ENCODE assay signal across 25 cellular contexts in genomic region chr11:77036398-77036797, GRCh38. TPM values are rescaled to one million over a fixed set of nuclear protein-coding genes. Genes with fewer than 3 reads are reported as not detected.
"Had no signal": no experiment of that assay in that cellular context is flagged by ENCODE, and none has a peak within 500 bp of the region (broad histone marks: within the 10 kb centered on the region; RNA-seq: fewer than 3 reads in every experiment).

No MANE protein-coding gene starts in this region.

- H3K27ac ChIP-seq: esophagus muscularis mucosa, gastroesophageal sphincter, heart left ventricle, right atrium auricular region, tibial artery, vagina had no signal

- H3K4me3 ChIP-seq: esophagus muscularis mucosa, gastroesophageal sphincter, heart left ventricle, right atrium auricular region, tibial artery, vagina had no signal

- ATAC-seq: activated CD8-positive, alpha-beta T cell treated with anti-CD3 and anti-CD28 coated beads, Interleukin-2, amount 10 ng/mL, durations not matched to agents 7 days and 5 days; gastroesophageal sphincter; heart left ventricle; natural killer cell treated with Interleukin-12 subunit alpha and Interleukin-12 subunit beta and Interleukin-15 and Interleukin-18, amount 100 ng/mL, for 72 hours; stimulated activated naive CD8-positive, alpha-beta T cell treated with anti-CD3 and anti-CD28 coated beads, Interleukin-15, Interleukin-2, amounts not matched to agents 100 U/mL and 50 U/mL, for 24 hours had no signal

- H3K27me3 ChIP-seq: vagina had no signal

- H3K9me3 ChIP-seq: esophagus muscularis mucosa, gastroesophageal sphincter, heart left ventricle, right atrium auricular region, tibial artery, vagina had no signal

- H3K36me3 ChIP-seq: esophagus muscularis mucosa, gastroesophageal sphincter, heart left ventricle, right atrium auricular region, tibial artery, vagina had no signal

- DNase-seq: activated CD4-positive, alpha-beta T cell treated with anti-CD3 and anti-CD28 coated beads, Interleukin-2, amount 10 ng/mL, durations not matched to agents 7 days and 5 days; activated CD4-positive, CD25-positive, alpha-beta regulatory T cell; activated CD8-positive, alpha-beta T cell treated with anti-CD3 and anti-CD28 coated beads, Interleukin-2, amount 10 ng/mL, durations not matched to agents 7 days and 5 days; activated effector memory CD4-positive, alpha-beta T cell treated with Interleukin-2 at 50 U/mL for 16 hours; activated naive CD4-positive, alpha-beta T cell treated with anti-CD3 and anti-CD28 coated beads, Interleukin-2, amount 50 U/mL, for 16 hours; activated T-cell treated with anti-CD3 and anti-CD28 coated beads, Interleukin-2, amount 50 U/mL, for 48 hours; cerebellar nuclear complex; effector CD4-positive, alpha-beta T cell; heart left ventricle; kidney glomerular epithelial cell; mesendoderm; stimulated activated naive CD8-positive, alpha-beta T cell treated with anti-CD3 and anti-CD28 coated beads, Interleukin-15, Interleukin-2, amounts not matched to agents 100 U/mL and 50 U/mL, for 24 hours; substantia nigra; tibial artery had no signal

- FAIRE-seq: astrocyte, bronchial epithelial cell, TTC549 had no signal

RNA-seq across cellular contexts. Expression of gene B3GNT6, which starts 2.2 kb away (rescaled TPM):
- total RNA-seq: activated CD4-positive, alpha-beta T cell treated with anti-CD3 and anti-CD28 coated beads, Interleukin-2, amount 10 ng/mL, durations not matched to agents 7 days and 5 days; activated CD8-positive, alpha-beta T cell treated with anti-CD3 and anti-CD28 coated beads, Interleukin-2, amount 10 ng/mL, durations not matched to agents 7 days and 5 days; astrocyte; heart left ventricle; liver; natural killer cell treated with Interleukin-12 subunit alpha and Interleukin-12 subunit beta and Interleukin-15 and Interleukin-18, amount 100 ng/mL, for 72 hours; posterior vena cava; right atrium auricular region; skeletal muscle tissue; vagina had no signal
- polyA plus RNA-seq: heart left ventricle, liver had no signal
